12 cellular contexts compared by ENCODE assay signal in the genomic region with DNA sequence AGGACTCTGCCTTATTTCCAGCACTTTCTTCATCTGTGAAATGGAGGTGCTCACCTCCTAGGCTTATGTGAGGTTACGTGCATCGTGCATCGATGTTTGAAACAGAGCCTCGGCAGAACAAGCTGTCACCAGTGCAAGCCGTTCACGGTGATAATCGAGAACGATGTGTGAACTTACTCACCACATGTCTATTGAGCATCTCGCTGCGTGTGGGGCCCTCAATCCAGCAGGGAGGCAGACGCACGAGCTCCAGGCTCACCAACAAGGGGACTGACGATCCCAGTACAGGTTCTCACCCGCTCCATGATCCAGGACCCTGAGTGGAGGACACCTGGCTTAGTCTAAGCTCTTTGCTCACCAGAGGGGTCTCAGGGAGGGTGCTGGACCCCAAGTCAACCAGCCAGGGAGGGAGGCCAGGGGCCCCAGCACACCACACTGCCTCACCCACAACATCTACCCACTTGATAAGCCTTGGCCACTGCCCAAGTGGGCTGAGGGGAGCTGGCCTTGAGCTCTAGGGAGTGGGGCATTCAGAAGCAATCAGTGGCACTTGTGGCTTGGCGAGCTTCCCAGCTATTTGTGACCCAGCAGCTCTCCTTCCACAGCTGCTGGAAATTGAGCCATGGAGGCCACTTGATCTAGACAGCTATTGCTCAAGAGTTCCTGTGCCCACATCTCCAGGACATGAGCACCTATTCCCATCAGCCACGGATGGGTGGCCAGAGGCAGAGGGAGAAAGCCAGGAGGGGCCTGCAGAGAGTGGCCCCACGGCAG. TPM values are rescaled to one million over a fixed set of nuclear protein-coding genes. Genes with fewer than 3 reads are reported as not detected.
DNase-seq lines count a peak whose midpoint lies in the region; ATAC-seq, FAIRE-seq and TF ChIP-seq lines count a peak whose summit lies in the region.
"Had no signal": no experiment of that assay in that cellular context is flagged by ENCODE, and none has a peak within 500 bp of the region (broad histone marks: within the 10 kb centered on the region; RNA-seq: fewer than 3 reads in every experiment).

No MANE protein-coding gene starts in this region.

- no peaks in the 10 kb centered on the region for H3K36me3 ChIP-seq in left ventricle myocardium inferior
- H3K36me3 ChIP-seq: brain microvascular endothelial cell had no signal

- H3K9me3 ChIP-seq in left ventricle myocardium inferior (replicated peaks): no peaks in the 10 kb centered on the region

- peak; percentile 5 for FAIRE-seq in urothelium cell line (lab: Jason Lieb, UNC)

- peaks cover 35% of the 10 kb centered on the region for H3K4me1 ChIP-seq in left ventricle myocardium inferior

- H3K4me3 ChIP-seq in left ventricle myocardium inferior: no peak overlapping the region

- DNase-seq in Right ventricle myocardium inferior (ENCODE audit: missing footprints): peak; percentile 84
- no peak for DNase-seq in cardiac septum (ENCODE audit: low spot score)
- DNase-seq in NCI-H69 (lab: John Stamatoyannopoulos, UW): peak; percentile 1
- peak; percentile 77 for DNase-seq in left ventricle myocardium inferior
- peak; percentile 69 for DNase-seq in urothelium cell line (ENCODE audit: low spot score)
- DNase-seq in stimulated activated CD8-positive, alpha-beta memory T cell treated with anti-CD3 and anti-CD28 coated beads, Interleukin-4, amount 100 ng/mL, for 48 hours: no peak
- DNase-seq: brain microvascular endothelial cell; stimulated activated naive CD4-positive, alpha-beta T cell treated with Interleukin-2 at 50 U/mL for 16 hours; T-helper 2 cell had no signal

- no peak for TF ChIP-seq CTCF in left ventricle myocardium inferior (IDR thresholded peaks at IDR 0.05; ENCODE audit: borderline replicate concordance)

- H3K27me3 ChIP-seq in left ventricle myocardium inferior (ENCODE audit: low read depth): peaks cover 14% of the 10 kb centered on the region

- peak; percentile 56 for ATAC-seq in Right ventricle myocardium inferior
- no peak for ATAC-seq in GM18519 (IDR thresholded peaks at IDR 0.05; ENCODE audit: low FRiP score, unreplicated experiment)
- no peak for ATAC-seq in GM18867 (IDR thresholded peaks at IDR 0.05; ENCODE audit: unreplicated experiment)

- H3K27ac ChIP-seq in left ventricle myocardium inferior (replicated peaks): peak overlapping the region; percentile 65
- H3K27ac ChIP-seq: brain microvascular endothelial cell had no signal

- intact Hi-C loops in Right ventricle myocardium inferior (cut with DNase I) (loop anchor here (2.0 to 10.0 kb wide), 2 partner anchors 25 to 377 kb away; no protein-coding TSS in a partner anchor), cardiac septum (cut with DNase I) (no loop called here), left ventricle myocardium inferior (cut with micrococcal nuclease) (no loop called here)

RNA-seq across cellular contexts. Expression of gene SLC6A1, which starts 34.4 kb away (rescaled TPM):
- total RNA-seq in Right ventricle myocardium inferior: 0.57 TPM
- 2.1 TPM for total RNA-seq in cardiac septum
- total RNA-seq in left ventricle myocardium inferior: 0.77 TPM
- total RNA-seq: epithelial cell of proximal tubule had no signal

Comparison
In these comparisons a context has a peak if more than half of its experiments do, and no peak if none do; other contexts are left out.
1. DNase-seq: peak in Right ventricle myocardium inferior (single experiment), NCI-H69 (single experiment), left ventricle myocardium inferior (single experiment) and urothelium cell line (single experiment); none in cardiac septum (single experiment) and stimulated activated CD8-positive, alpha-beta memory T cell treated with anti-CD3 and anti-CD28 coated beads, Interleukin-4, amount 100 ng/mL, for 48 hours (single experiment).